ENCODE assay signal across 6 cellular contexts in the genomic region with DNA sequence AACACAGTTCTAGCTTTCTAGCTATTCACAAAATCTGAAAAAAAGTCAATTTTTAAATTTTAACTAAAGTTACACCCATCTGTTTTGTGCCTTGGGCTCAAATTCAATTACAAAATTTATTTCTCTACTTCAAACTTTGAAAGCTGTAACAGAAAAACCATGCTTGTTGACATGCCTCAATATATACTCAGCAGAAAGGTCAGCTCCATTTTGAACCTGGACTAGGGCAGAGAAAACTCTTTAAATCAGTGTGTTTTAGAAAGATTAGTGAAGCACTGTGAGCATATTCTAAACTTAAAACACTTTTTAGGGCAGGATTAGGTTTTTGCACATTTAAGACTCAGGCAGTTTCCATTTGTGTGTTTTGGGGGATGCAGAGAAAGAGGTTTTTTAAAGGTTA.
"Had no signal": no experiment of that assay in that cellular context is flagged by ENCODE, and none has a peak within 500 bp of the region (broad histone marks: within the 10 kb centered on the region; RNA-seq: fewer than 3 reads in every experiment).

No MANE protein-coding gene starts in this region.

- H3K4me3 Mint-ChIP-seq: GM23338, H9, HFFc6, IgD-negative memory B cell had no signal

- ATAC-seq: GM23338 had no signal

- DNase-seq: H9, HCEC 1CT, HFFc6, KBM-7 had no signal

- H3K27ac Mint-ChIP-seq: GM23338, H9, HFFc6 had no signal

- H3K27me3 Mint-ChIP-seq: IgD-negative memory B cell had no signal

- H3K36me3 Mint-ChIP-seq: IgD-negative memory B cell had no signal

- H3K9me3 Mint-ChIP-seq: GM23338, H9, HFFc6, IgD-negative memory B cell had no signal

- H3K4me3 ChIP-seq: GM23338 had no signal
